Comparison of ENCODE assay signal across 27 cellular contexts in the genomic region with DNA sequence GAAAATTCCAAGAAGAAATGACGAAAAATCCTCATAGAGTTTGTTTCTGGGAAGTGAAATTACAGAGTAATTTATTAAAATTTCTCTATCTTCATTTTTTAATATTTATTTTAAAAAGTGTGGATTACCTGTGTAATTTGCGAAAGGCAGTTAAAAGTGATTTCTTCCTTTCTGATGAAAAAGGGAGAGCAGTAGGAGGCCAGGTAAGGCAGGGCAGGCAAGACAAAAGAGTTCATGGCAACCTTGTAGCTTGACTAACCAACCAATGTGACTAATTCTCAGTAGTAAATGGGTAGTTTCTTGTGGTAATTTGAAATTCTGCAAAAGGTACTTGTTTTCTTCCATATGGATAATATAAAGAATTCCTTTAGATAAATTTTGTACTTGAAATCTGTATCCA.
"Had no signal": no experiment of that assay in that cellular context is flagged by ENCODE, and none has a peak within 500 bp of the region (broad histone marks: within the 10 kb centered on the region; RNA-seq: fewer than 3 reads in every experiment).

No MANE protein-coding gene starts in this region.

- H3K9me3 ChIP-seq: SJSA1 had no signal

- H3K36me3 ChIP-seq: SJSA1 had no signal

- DNase-seq: activated B cell treated with CpG ODN at 0.5 μM for 24 hours; activated CD4-positive, alpha-beta T cell treated with anti-CD3 and anti-CD28 coated beads for 1 hour; activated CD4-positive, alpha-beta T cell treated with anti-CD3 and anti-CD28 coated beads, Interleukin-2, amount 10 ng/mL, durations not matched to agents 24 days and 14 days; activated CD4-positive, alpha-beta T cell treated with anti-CD3 and anti-CD28 coated beads, Interleukin-2, amount 50 U/mL, for 48 hours; activated CD8-positive, alpha-beta memory T cell treated with anti-CD3 and anti-CD28 coated beads, Interleukin-2, amount 10 ng/mL, durations not matched to agents 7 days and 5 days; activated effector memory CD4-positive, alpha-beta T cell treated with Interleukin-2 at 50 U/mL for 16 hours; activated naive CD4-positive, alpha-beta T cell; activated T-cell treated with anti-CD3 and anti-CD28 coated beads, Interleukin-2, amount 50 U/mL, for 24 hours; aorta; central memory CD4-positive, alpha-beta T cell; Kasumi-1; NCI-H1105 treated with DMSO at 0.1 percent for 48 hours; NCI-H1436 treated with DMSO at 0.1 percent for 48 hours; NCI-H187; NCI-H2081; NCI-H446 treated with DMSO at 0.1 percent for 48 hours; NCI-H524 treated with DMSO at 0.1 percent for 48 hours; NCI-H774; OCI-M1; Right ventricle myocardium superior; RPMI8226 had no signal

- H3K36me3 Mint-ChIP-seq: activated CD8-positive, alpha-beta memory T cell treated with anti-CD3 and anti-CD28 coated beads, Interleukin-2, amount 10 ng/mL, durations not matched to agents 7 days and 5 days; activated naive CD4-positive, alpha-beta T cell treated with anti-CD3 and anti-CD28 coated beads, Interleukin-2, amount 50 U/mL, for 24 hours had no signal

- H3K4me3 ChIP-seq: SJSA1 had no signal

- H3K4me1 Mint-ChIP-seq: activated B cell treated with CpG ODN at 0.5 μM for 24 hours had no signal

- H3K27me3 ChIP-seq: SJSA1 had no signal

- H3K27ac Mint-ChIP-seq: activated B cell treated with CpG ODN at 0.5 μM for 24 hours; activated CD4-positive, alpha-beta T cell treated with anti-CD3 and anti-CD28 coated beads, Interleukin-2, amount 10 ng/mL, durations not matched to agents 24 days and 14 days; activated CD8-positive, alpha-beta memory T cell treated with anti-CD3 and anti-CD28 coated beads, Interleukin-2, amount 10 ng/mL, durations not matched to agents 7 days and 5 days; activated naive CD4-positive, alpha-beta T cell treated with anti-CD3 and anti-CD28 coated beads, Interleukin-2, amount 50 U/mL, for 24 hours; activated T-cell treated with anti-CD3 and anti-CD28 coated beads, Interleukin-2, amount 50 U/mL, for 24 hours; activated T-helper 1 cell treated with anti-CD3 and anti-CD28 coated beads, Interleukin-12 subunit alpha, Interleukin-12 subunit beta, Interleukin-2, Interleukin-4 antibody, amounts not matched to agents 30 ng/mL and 10 ng/mL and 1 ng/mL, durations not matched to agents 14 hours and 24 hours and 36 hours; T-helper 1 cell treated with Interleukin-12 subunit alpha and Interleukin-12 subunit beta and Interleukin-4 antibody, amounts not matched to agents 30 μg/mL and 1 μg/mL, for 36 hours had no signal

- H3K4me3 Mint-ChIP-seq: activated B cell treated with CpG ODN at 0.5 μM for 24 hours; activated CD4-positive, alpha-beta T cell treated with anti-CD3 and anti-CD28 coated beads, Interleukin-2, amount 10 ng/mL, durations not matched to agents 24 days and 14 days; activated CD8-positive, alpha-beta memory T cell treated with anti-CD3 and anti-CD28 coated beads, Interleukin-2, amount 10 ng/mL, durations not matched to agents 7 days and 5 days; activated naive CD4-positive, alpha-beta T cell treated with anti-CD3 and anti-CD28 coated beads, Interleukin-2, amount 50 U/mL, for 24 hours; activated T-cell treated with anti-CD3 and anti-CD28 coated beads, Interleukin-2, amount 50 U/mL, for 24 hours; activated T-helper 1 cell treated with anti-CD3 and anti-CD28 coated beads, Interleukin-12 subunit alpha, Interleukin-12 subunit beta, Interleukin-2, Interleukin-4 antibody, amounts not matched to agents 30 ng/mL and 10 ng/mL and 1 ng/mL, durations not matched to agents 14 hours and 24 hours and 36 hours; T-helper 1 cell treated with Interleukin-12 subunit alpha and Interleukin-12 subunit beta and Interleukin-4 antibody, amounts not matched to agents 30 μg/mL and 1 μg/mL, for 36 hours had no signal

- H3K27ac ChIP-seq: SJSA1 had no signal

- ATAC-seq: activated CD8-positive, alpha-beta memory T cell treated with anti-CD3 and anti-CD28 coated beads, Interleukin-2, amount 10 ng/mL, durations not matched to agents 7 days and 5 days; Panc1; SK-N-SH treated with all-trans-retinoic acid at 6 μM for 48 hours had no signal

- H3K27me3 Mint-ChIP-seq: activated B cell treated with CpG ODN at 0.5 μM for 24 hours; activated CD4-positive, alpha-beta T cell treated with anti-CD3 and anti-CD28 coated beads, Interleukin-2, amount 10 ng/mL, durations not matched to agents 24 days and 14 days; activated CD8-positive, alpha-beta memory T cell treated with anti-CD3 and anti-CD28 coated beads, Interleukin-2, amount 10 ng/mL, durations not matched to agents 7 days and 5 days; activated naive CD4-positive, alpha-beta T cell treated with anti-CD3 and anti-CD28 coated beads, Interleukin-2, amount 50 U/mL, for 24 hours; activated T-cell treated with anti-CD3 and anti-CD28 coated beads, Interleukin-2, amount 50 U/mL, for 24 hours had no signal

- H3K9me3 Mint-ChIP-seq: activated B cell treated with CpG ODN at 0.5 μM for 24 hours; activated CD4-positive, alpha-beta T cell treated with anti-CD3 and anti-CD28 coated beads, Interleukin-2, amount 10 ng/mL, durations not matched to agents 24 days and 14 days; activated naive CD4-positive, alpha-beta T cell treated with anti-CD3 and anti-CD28 coated beads, Interleukin-2, amount 50 U/mL, for 24 hours; activated T-cell treated with anti-CD3 and anti-CD28 coated beads, Interleukin-2, amount 50 U/mL, for 24 hours; activated T-helper 1 cell treated with anti-CD3 and anti-CD28 coated beads, Interleukin-12 subunit alpha, Interleukin-12 subunit beta, Interleukin-2, Interleukin-4 antibody, amounts not matched to agents 30 ng/mL and 10 ng/mL and 1 ng/mL, durations not matched to agents 14 hours and 24 hours and 36 hours; T-helper 1 cell treated with Interleukin-12 subunit alpha and Interleukin-12 subunit beta and Interleukin-4 antibody, amounts not matched to agents 30 μg/mL and 1 μg/mL, for 36 hours had no signal
